In genomic region chr4:92506933-92507332, GRCh38 we compare ENCODE assay signal across 7 cellular contexts.
"Had no signal": no experiment of that assay in that cellular context is flagged by ENCODE, and none has a peak within 500 bp of the region (broad histone marks: within the 10 kb centered on the region; RNA-seq: fewer than 3 reads in every experiment).

No MANE protein-coding gene starts in this region.

- FAIRE-seq: HTR-8/SVneo, K562 had no signal

- H3K27ac ChIP-seq: GM23248 had no signal

- H3K9ac ChIP-seq: GM23248 had no signal

- DNase-seq: GM23248, H7, HCEC 1CT, IMR-90, KG1 had no signal

- H3K4me3 ChIP-seq: GM23248, K562 had no signal

- ATAC-seq: K562 had no signal

- H2AFZ ChIP-seq: GM23248 had no signal
